6 cellular contexts compared by ENCODE assay signal in genomic region chr19:19193926-19194325, GRCh38. TPM values are rescaled to one million over a fixed set of nuclear protein-coding genes. Genes with fewer than 3 reads are reported as not detected.
DNase-seq lines count a peak whose midpoint lies in the region; ATAC-seq lines count a peak whose summit lies in the region.

No MANE protein-coding gene starts in this region.

- WGBS in GM23248 (ENCODE audit: low coverage in 1 of 2, low lambda C conversion rate in 2 of 2, missing lambda C conversion rate in 2 of 2), 2 experiments = 61 to 67% methylated on average over 5 of the region's 5 CpGs

- no peaks in the 10 kb centered on the region for H3K36me3 ChIP-seq in GM23248 (ENCODE audit: low read depth)

- H3K4me2 ChIP-seq in GM23248 (ENCODE audit: unreplicated experiment) = peak overlapping the region; percentile 77

- no peaks in the 10 kb centered on the region for H3K27me3 ChIP-seq in GM23248 (replicated peaks; ENCODE audit: insufficient read depth)

- H4K20me1 ChIP-seq in GM23248 (ENCODE audit: insufficient read depth) = no peaks in the 10 kb centered on the region

- in situ Hi-C loops in GM23248 (cut with MboI) = no loop called here

- H3K4me3 Mint-ChIP-seq in activated T-helper 1 cell treated with anti-CD3 and anti-CD28 coated beads, Interleukin-12 subunit alpha, Interleukin-12 subunit beta, Interleukin-2, Interleukin-4 antibody, amounts not matched to agents 30 ng/mL and 10 ng/mL and 1 ng/mL, durations not matched to agents 14 hours and 24 hours and 36 hours = peak overlapping the region; percentile 96
- H3K4me3 Mint-ChIP-seq in natural killer cell treated with Interleukin-12 subunit alpha and Interleukin-12 subunit beta and Interleukin-15 and Interleukin-18, amount 100 ng/mL, for 72 hours = peak overlapping the region; percentile 92

- H3K4me1 ChIP-seq in GM23248 (ENCODE audit: insufficient read depth) = peaks cover 18% of the 10 kb centered on the region

- H3K4me1 Mint-ChIP-seq in activated T-helper 1 cell treated with anti-CD3 and anti-CD28 coated beads, Interleukin-12 subunit alpha, Interleukin-12 subunit beta, Interleukin-2, Interleukin-4 antibody, amounts not matched to agents 30 ng/mL and 10 ng/mL and 1 ng/mL, durations not matched to agents 14 hours and 24 hours and 36 hours (ENCODE audit: low read depth) = peaks cover 20% of the 10 kb centered on the region
- H3K4me1 Mint-ChIP-seq in natural killer cell treated with Interleukin-12 subunit alpha and Interleukin-12 subunit beta and Interleukin-15 and Interleukin-18, amount 100 ng/mL, for 72 hours (ENCODE audit: low read depth in 2 of 2) = peaks cover 23 to 24% of the 10 kb centered on the region in 2 donors

- ATAC-seq in natural killer cell treated with Interleukin-12 subunit alpha and Interleukin-12 subunit beta and Interleukin-15 and Interleukin-18, amount 100 ng/mL, for 72 hours = no peak
- ATAC-seq in HG02571 (IDR thresholded peaks at IDR 0.05; ENCODE audit: unreplicated experiment) = no peak

- peak overlapping the region; percentile 99 for H3K27ac Mint-ChIP-seq in activated T-helper 1 cell treated with anti-CD3 and anti-CD28 coated beads, Interleukin-12 subunit alpha, Interleukin-12 subunit beta, Interleukin-2, Interleukin-4 antibody, amounts not matched to agents 30 ng/mL and 10 ng/mL and 1 ng/mL, durations not matched to agents 14 hours and 24 hours and 36 hours
- H3K27ac Mint-ChIP-seq in natural killer cell treated with Interleukin-12 subunit alpha and Interleukin-12 subunit beta and Interleukin-15 and Interleukin-18, amount 100 ng/mL, for 72 hours = peak overlapping the region; percentile 97 to 99

- peaks cover 64% of the 10 kb centered on the region for H3K79me2 ChIP-seq in GM23248 (ENCODE audit: insufficient read depth)

- DNase-seq in GM23248 (no peak), occipital lobe (lab: John Stamatoyannopoulos, UW) (no peak), NCI-H2081 (lab: John Stamatoyannopoulos, UW) (no peak)
- no peak for DNase-seq in activated T-helper 1 cell treated with anti-CD3 and anti-CD28 coated beads, Interleukin-12 subunit alpha, Interleukin-12 subunit beta, Interleukin-2, Interleukin-4 antibody, amounts not matched to agents 30 ng/mL and 10 ng/mL and 1 ng/mL, durations not matched to agents 14 hours and 24 hours and 36 hours (ENCODE audit: low spot score)
- DNase-seq in natural killer cell treated with Interleukin-12 subunit alpha and Interleukin-12 subunit beta and Interleukin-15 and Interleukin-18, amount 100 ng/mL, for 72 hours (ENCODE audit: low spot score) = no peak

- intact Hi-C loops in activated T-helper 1 cell treated with anti-CD3 and anti-CD28 coated beads, Interleukin-12 subunit alpha, Interleukin-12 subunit beta, Interleukin-2, Interleukin-4 antibody, amounts not matched to agents 30 ng/mL and 10 ng/mL and 1 ng/mL, durations not matched to agents 14 hours and 24 hours and 36 hours (cut with micrococcal nuclease) = loop anchor here (2.0 to 5.0 kb wide), 6 partner anchors 31 to 637 kb away; partner anchors contain the start of genes COPE, DDX49, KLHL26 and KXD1

- 0 out of 2 replicates have a peak overlapping the region, but pooled peaks have one; percentile 95 for H3K9ac ChIP-seq in GM23248

- H3K27me3 Mint-ChIP-seq in activated T-helper 1 cell treated with anti-CD3 and anti-CD28 coated beads, Interleukin-12 subunit alpha, Interleukin-12 subunit beta, Interleukin-2, Interleukin-4 antibody, amounts not matched to agents 30 ng/mL and 10 ng/mL and 1 ng/mL, durations not matched to agents 14 hours and 24 hours and 36 hours (ENCODE audit: insufficient read depth) = no peaks in the 10 kb centered on the region
- no peaks in the 10 kb centered on the region for H3K27me3 Mint-ChIP-seq in natural killer cell treated with Interleukin-12 subunit alpha and Interleukin-12 subunit beta and Interleukin-15 and Interleukin-18, amount 100 ng/mL, for 72 hours

- no peaks in the 10 kb centered on the region for H3K9me3 ChIP-seq in GM23248 (ENCODE audit: low read depth)

- no peak overlapping the region for H3K4me3 ChIP-seq in GM23248

- H3K27ac ChIP-seq in GM23248 = no peak overlapping the region

- H2AFZ ChIP-seq in GM23248 = no peak overlapping the region

- H3K9me3 Mint-ChIP-seq in activated T-helper 1 cell treated with anti-CD3 and anti-CD28 coated beads, Interleukin-12 subunit alpha, Interleukin-12 subunit beta, Interleukin-2, Interleukin-4 antibody, amounts not matched to agents 30 ng/mL and 10 ng/mL and 1 ng/mL, durations not matched to agents 14 hours and 24 hours and 36 hours = no peaks in the 10 kb centered on the region
- no peaks in the 10 kb centered on the region for H3K9me3 Mint-ChIP-seq in natural killer cell treated with Interleukin-12 subunit alpha and Interleukin-12 subunit beta and Interleukin-15 and Interleukin-18, amount 100 ng/mL, for 72 hours

- no peaks in the 10 kb centered on the region for H3K9me2 ChIP-seq in GM23248 (ENCODE audit: insufficient read depth)

- no peaks in the 10 kb centered on the region for H3F3A ChIP-seq in GM23248 (ENCODE audit: insufficient read depth)

- peaks cover 11% of the 10 kb centered on the region for H3K36me3 Mint-ChIP-seq in activated T-helper 1 cell treated with anti-CD3 and anti-CD28 coated beads, Interleukin-12 subunit alpha, Interleukin-12 subunit beta, Interleukin-2, Interleukin-4 antibody, amounts not matched to agents 30 ng/mL and 10 ng/mL and 1 ng/mL, durations not matched to agents 14 hours and 24 hours and 36 hours (ENCODE audit: low read depth)
- no peaks in the 10 kb centered on the region for H3K36me3 Mint-ChIP-seq in natural killer cell treated with Interleukin-12 subunit alpha and Interleukin-12 subunit beta and Interleukin-15 and Interleukin-18, amount 100 ng/mL, for 72 hours

RNA-seq across cellular contexts. Expression of gene RFXANK, which starts 1.9 kb away (rescaled TPM):
- total RNA-seq in GM23248 (2014; rRNA removed; shearing (Covaris generic)) = 30.6 and 42.6 TPM in 2 replicates
- 44.5 and 55.9 TPM in 2 replicates for polyA plus RNA-seq in GM23248 (2016; fragmentation: Nextera tagmentation; extraction: Ambion mirVana)
- total RNA-seq in activated T-helper 1 cell treated with anti-CD3 and anti-CD28 coated beads, Interleukin-12 subunit alpha, Interleukin-12 subunit beta, Interleukin-2, Interleukin-4 antibody, amounts not matched to agents 30 ng/mL and 10 ng/mL and 1 ng/mL, durations not matched to agents 14 hours and 24 hours and 36 hours = 101 and 103 TPM in 2 replicates
- 100 to 1,000 TPM in 1 of 2 donors, 10 to 100 TPM in 1; 45.2 to 107 TPM for total RNA-seq in natural killer cell treated with Interleukin-12 subunit alpha and Interleukin-12 subunit beta and Interleukin-15 and Interleukin-18, amount 100 ng/mL, for 72 hours
- 14.5 TPM for total RNA-seq in occipital lobe

RNA-seq across cellular contexts. Expression of gene BORCS8, which starts 2.0 kb away (rescaled TPM):
- total RNA-seq in GM23248 (2014; rRNA removed; shearing (Covaris generic)) = 9.7 and 14.7 TPM in 2 replicates
- polyA plus RNA-seq in GM23248 (2016; fragmentation: Nextera tagmentation; extraction: Ambion mirVana) = 23.1 and 24.5 TPM in 2 replicates
- 37.8 and 38.6 TPM in 2 replicates for total RNA-seq in activated T-helper 1 cell treated with anti-CD3 and anti-CD28 coated beads, Interleukin-12 subunit alpha, Interleukin-12 subunit beta, Interleukin-2, Interleukin-4 antibody, amounts not matched to agents 30 ng/mL and 10 ng/mL and 1 ng/mL, durations not matched to agents 14 hours and 24 hours and 36 hours
- total RNA-seq in natural killer cell treated with Interleukin-12 subunit alpha and Interleukin-12 subunit beta and Interleukin-15 and Interleukin-18, amount 100 ng/mL, for 72 hours = 10 to 100 TPM; 47.2 to 64.5 TPM
- 14.5 TPM for total RNA-seq in occipital lobe

RNA-seq across cellular contexts. Expression of gene NR2C2AP, which starts 9.3 kb away (rescaled TPM):
- 14.3 and 19.5 TPM in 2 replicates for total RNA-seq in GM23248 (2014; rRNA removed; shearing (Covaris generic))
- 13.5 and 14.2 TPM in 2 replicates for polyA plus RNA-seq in GM23248 (2016; fragmentation: Nextera tagmentation; extraction: Ambion mirVana)
- 50.9 and 52.0 TPM in 2 replicates for total RNA-seq in activated T-helper 1 cell treated with anti-CD3 and anti-CD28 coated beads, Interleukin-12 subunit alpha, Interleukin-12 subunit beta, Interleukin-2, Interleukin-4 antibody, amounts not matched to agents 30 ng/mL and 10 ng/mL and 1 ng/mL, durations not matched to agents 14 hours and 24 hours and 36 hours
- total RNA-seq in natural killer cell treated with Interleukin-12 subunit alpha and Interleukin-12 subunit beta and Interleukin-15 and Interleukin-18, amount 100 ng/mL, for 72 hours = 10 to 100 TPM; 34.0 to 71.0 TPM
- total RNA-seq in occipital lobe = 12.6 TPM

RNA-seq across cellular contexts. Expression of gene NCAN, which starts 17.8 kb away (rescaled TPM):
- total RNA-seq in GM23248 (2014; rRNA removed; shearing (Covaris generic)) = not detected in 2 replicates
- polyA plus RNA-seq in GM23248 (2016; fragmentation: Nextera tagmentation; extraction: Ambion mirVana) = not detected in 2 replicates
- total RNA-seq in activated T-helper 1 cell treated with anti-CD3 and anti-CD28 coated beads, Interleukin-12 subunit alpha, Interleukin-12 subunit beta, Interleukin-2, Interleukin-4 antibody, amounts not matched to agents 30 ng/mL and 10 ng/mL and 1 ng/mL, durations not matched to agents 14 hours and 24 hours and 36 hours = 0.20 TPM in 1 of 2 replicates, not detected in the other
- total RNA-seq in natural killer cell treated with Interleukin-12 subunit alpha and Interleukin-12 subunit beta and Interleukin-15 and Interleukin-18, amount 100 ng/mL, for 72 hours = not detected
- 161 TPM for total RNA-seq in occipital lobe

RNA-seq across cellular contexts. Expression of gene MEF2B, which starts 23.9 kb away (rescaled TPM):
- total RNA-seq in GM23248 (2014; rRNA removed; shearing (Covaris generic)) = 0.22 and 0.38 TPM in 2 replicates
- polyA plus RNA-seq in GM23248 (2016; fragmentation: Nextera tagmentation; extraction: Ambion mirVana) = 0.20 and 0.33 TPM in 2 replicates
- 1.7 and 2.2 TPM in 2 replicates for total RNA-seq in activated T-helper 1 cell treated with anti-CD3 and anti-CD28 coated beads, Interleukin-12 subunit alpha, Interleukin-12 subunit beta, Interleukin-2, Interleukin-4 antibody, amounts not matched to agents 30 ng/mL and 10 ng/mL and 1 ng/mL, durations not matched to agents 14 hours and 24 hours and 36 hours
- 1 to 10 TPM; 2.4 to 5.9 TPM for total RNA-seq in natural killer cell treated with Interleukin-12 subunit alpha and Interleukin-12 subunit beta and Interleukin-15 and Interleukin-18, amount 100 ng/mL, for 72 hours
- total RNA-seq in occipital lobe = not detected
